15 cellular contexts compared by ENCODE assay signal in genomic region chr1:204836856-204837255, GRCh38.
"Had no signal": no experiment of that assay in that cellular context is flagged by ENCODE, and none has a peak within 500 bp of the region (broad histone marks: within the 10 kb centered on the region; RNA-seq: fewer than 3 reads in every experiment).

No MANE protein-coding gene starts in this region.

- H3K4me1 ChIP-seq: gastrocnemius medialis, pancreas, psoas muscle, right atrium auricular region, thyroid gland had no signal

- H3K4me3 Mint-ChIP-seq: activated naive CD8-positive, alpha-beta T cell treated with anti-CD3 and anti-CD28 coated beads for 36 hours; activated T-cell treated with anti-CD3 and anti-CD28 coated beads, Interleukin-2, amount 50 U/mL, for 24 hours; activated T-helper 17 cell treated with anti-CD3 and anti-CD28 coated beads, Interleukin-2, amount 50 U/mL, for 72 hours; natural killer cell; WTC11 had no signal

- H3K4me1 Mint-ChIP-seq: activated naive CD8-positive, alpha-beta T cell treated with anti-CD3 and anti-CD28 coated beads for 36 hours; natural killer cell had no signal

- H3K27ac Mint-ChIP-seq: activated naive CD8-positive, alpha-beta T cell treated with anti-CD3 and anti-CD28 coated beads for 36 hours; activated T-cell treated with anti-CD3 and anti-CD28 coated beads, Interleukin-2, amount 50 U/mL, for 24 hours; activated T-helper 17 cell treated with anti-CD3 and anti-CD28 coated beads, Interleukin-2, amount 50 U/mL, for 72 hours; natural killer cell; WTC11 had no signal

- H3K36me3 ChIP-seq: cardiac muscle cell, gastrocnemius medialis, neutrophil, pancreas, right atrium auricular region, thyroid gland had no signal

- H3K4me3 ChIP-seq: cardiac muscle cell, gastrocnemius medialis, pancreas, psoas muscle, right atrium auricular region, thyroid gland had no signal

- ATAC-seq: activated T-helper 17 cell treated with anti-CD3 and anti-CD28 coated beads, Interleukin-2, amount 50 U/mL, for 72 hours; gastrocnemius medialis; psoas muscle; stimulated activated naive CD8-positive, alpha-beta T cell treated with anti-CD3 and anti-CD28 coated beads, Interleukin-15, Interleukin-2, amounts not matched to agents 100 U/mL and 50 U/mL, for 24 hours had no signal

- H3K9me3 Mint-ChIP-seq: activated naive CD8-positive, alpha-beta T cell treated with anti-CD3 and anti-CD28 coated beads for 36 hours; activated T-cell treated with anti-CD3 and anti-CD28 coated beads, Interleukin-2, amount 50 U/mL, for 24 hours; natural killer cell; WTC11 had no signal

- H3K36me3 Mint-ChIP-seq: activated naive CD8-positive, alpha-beta T cell treated with anti-CD3 and anti-CD28 coated beads for 36 hours; natural killer cell; WTC11 had no signal

- H3K27ac ChIP-seq: cardiac muscle cell, gastrocnemius medialis, neutrophil, pancreas, psoas muscle, right atrium auricular region, thyroid gland had no signal

- H3K9me3 ChIP-seq: gastrocnemius medialis, neutrophil, pancreas, psoas muscle, right atrium auricular region, thyroid gland had no signal

- DNase-seq: activated CD8-positive, alpha-beta memory T cell treated with anti-CD3 and anti-CD28 coated beads, Interleukin-2, amount 50 U/mL, for 4 hours; activated naive CD8-positive, alpha-beta T cell treated with anti-CD3 and anti-CD28 coated beads for 36 hours; activated T-cell treated with anti-CD3 and anti-CD28 coated beads, Interleukin-2, amount 50 U/mL, for 24 hours; gastrocnemius medialis; natural killer cell; psoas muscle; stimulated activated CD4-positive, alpha-beta T cell treated with anti-CD3 and anti-CD28 coated beads, Interleukin-4, amount 100 ng/mL, for 4 hours had no signal

- H3K27me3 ChIP-seq: gastrocnemius medialis, pancreas, right atrium auricular region, thyroid gland had no signal
